In genomic region chr14:76377675-76378074, GRCh38 we compare ENCODE assay signal across 22 cellular contexts. TPM values are rescaled to one million over a fixed set of nuclear protein-coding genes. Genes with fewer than 3 reads are reported as not detected.
DNase-seq lines count a peak whose midpoint lies in the region; ATAC-seq and TF ChIP-seq lines count a peak whose summit lies in the region.
"Had no signal": no experiment of that assay in that cellular context is flagged by ENCODE, and none has a peak within 500 bp of the region (broad histone marks: within the 10 kb centered on the region; RNA-seq: fewer than 3 reads in every experiment).

No MANE protein-coding gene starts in this region.

- no peaks in the 10 kb centered on the region for H3K9me3 Mint-ChIP-seq in chondrocyte (ENCODE audit: low read depth)
- no peaks in the 10 kb centered on the region for H3K9me3 Mint-ChIP-seq in nephron progenitor cell
- H3K9me3 Mint-ChIP-seq: activated naive CD8-positive, alpha-beta T cell treated with anti-CD3 and anti-CD28 coated beads for 36 hours; CD4-positive, alpha-beta T cell had no signal

- ATAC-seq in right cardiac atrium, result no peak
- no peak for ATAC-seq in heart right ventricle
- no peak for ATAC-seq in GM18502 (IDR thresholded peaks at IDR 0.05; ENCODE audit: poor library complexity, unreplicated experiment)
- ATAC-seq in HG02588 (IDR thresholded peaks at IDR 0.05; ENCODE audit: unreplicated experiment), result no peak
- ATAC-seq: esophagus mucosa, Right ventricle myocardium inferior had no signal

- DNase-seq in right cardiac atrium, result no peak
- no peak for DNase-seq in heart right ventricle
- no peak for DNase-seq in chondrocyte (ENCODE audit: low spot score)
- no peak for DNase-seq in nephron progenitor cell
- DNase-seq in OCI-M1 (lab: John Stamatoyannopoulos, UW), result no peak
- DNase-seq in DMS114 treated with DMSO at 0.1 percent for 48 hours (lab: John Stamatoyannopoulos, UW; ENCODE audit: unreplicated experiment), result no peak
- DNase-seq: activated CD4-positive, alpha-beta T cell treated with anti-CD3 and anti-CD28 coated beads, Interleukin-2, amount 50 U/mL, for 4 hours; activated naive CD8-positive, alpha-beta T cell treated with anti-CD3 and anti-CD28 coated beads for 36 hours; activated T-cell treated with anti-CD3 and anti-CD28 coated beads, Interleukin-2, amount 50 U/mL, for 1 hour; CD4-positive, alpha-beta T cell; HCEC 1CT; naive B cell; NCI-H524 treated with DMSO at 0.1 percent for 48 hours; T-helper 1 cell had no signal

- H3K4me1 Mint-ChIP-seq in chondrocyte (ENCODE audit: low read depth) (peaks cover 13% of the 10 kb centered on the region), nephron progenitor cell (peaks cover 60% of the 10 kb centered on the region)

- intact Hi-C loops in right cardiac atrium (cut with DNase I) (no loop called here), heart right ventricle (cut with DNase I) (loop anchor here in 1 of 10 donors (1.0 to 10.0 kb wide), 2 partner anchors 13 to 663 kb away; no protein-coding TSS in a partner anchor)

- H3K9me3 ChIP-seq in right cardiac atrium (ENCODE audit: control insufficient read depth, low read length) (no peaks in the 10 kb centered on the region), heart right ventricle (no peaks in the 10 kb centered on the region)
- H3K9me3 ChIP-seq: tibial nerve had no signal

- peak overlapping the region; percentile 57 for H3K4me3 Mint-ChIP-seq in chondrocyte (ENCODE audit: unreplicated experiment)
- peak overlapping the region; percentile 78 for H3K4me3 Mint-ChIP-seq in nephron progenitor cell
- H3K4me3 Mint-ChIP-seq: activated naive CD8-positive, alpha-beta T cell treated with anti-CD3 and anti-CD28 coated beads for 36 hours; CD4-positive, alpha-beta T cell had no signal

- H3K36me3 Mint-ChIP-seq in chondrocyte (ENCODE audit: low read depth) (no peaks in the 10 kb centered on the region), nephron progenitor cell (ENCODE audit: low read depth) (no peaks in the 10 kb centered on the region)
- H3K36me3 Mint-ChIP-seq: activated naive CD8-positive, alpha-beta T cell treated with anti-CD3 and anti-CD28 coated beads for 36 hours; naive B cell had no signal

- H3K36me3 ChIP-seq in heart right ventricle, result no peaks in the 10 kb centered on the region
- H3K36me3 ChIP-seq: tibial nerve had no signal

- TF ChIP-seq CTCF in heart right ventricle (IDR thresholded peaks at IDR 0.05), result no peak
- TF ChIP-seq CTCF in chondrocyte (IDR thresholded peaks at IDR 0.05), result no peak
- no peak for TF ChIP-seq CTCF in nephron progenitor cell (IDR thresholded peaks at IDR 0.05)

- H3K4me3 ChIP-seq in right cardiac atrium (ENCODE audit: low read length) (peak overlapping the region; percentile 2), heart right ventricle (peak overlapping the region in 1 of 10 donors; percentile 42)

- WGBS in right cardiac atrium, result 28% methylated on average over 6 of the region's 6 CpGs
- WGBS in heart right ventricle, 2 donors, result 32 to 39% methylated on average over 6 of the region's 6 CpGs

- no peaks in the 10 kb centered on the region for H3K27me3 ChIP-seq in right cardiac atrium (ENCODE audit: control insufficient read depth, insufficient read depth)
- peaks cover 4 to 94% (median 65%) of the 10 kb centered on the region in 7 donors for H3K27me3 ChIP-seq in heart right ventricle

- H3K4me1 ChIP-seq in right cardiac atrium (ENCODE audit: control insufficient read depth, insufficient read depth, low read length) (peaks cover 2% of the 10 kb centered on the region), heart right ventricle (peaks cover 3 to 23% (median 13%) of the 10 kb centered on the region in 9 donors)

- H3K27me3 Mint-ChIP-seq in chondrocyte (ENCODE audit: low read depth) (peaks cover 79% of the 10 kb centered on the region), nephron progenitor cell (ENCODE audit: low read depth, poor library complexity) (peaks cover 100% of the 10 kb centered on the region)

- H3K27ac ChIP-seq in right cardiac atrium (ENCODE audit: low read length) (no peak overlapping the region), heart right ventricle (no peak overlapping the region)
- H3K27ac ChIP-seq: tibial nerve had no signal

- H3K27ac Mint-ChIP-seq in chondrocyte (ENCODE audit: unreplicated experiment), result no peak overlapping the region
- H3K27ac Mint-ChIP-seq in nephron progenitor cell, result no peak overlapping the region
- H3K27ac Mint-ChIP-seq: activated naive CD8-positive, alpha-beta T cell treated with anti-CD3 and anti-CD28 coated beads for 36 hours; CD4-positive, alpha-beta T cell had no signal

RNA-seq across cellular contexts. Expression of gene ESRRB, which starts 1.7 kb away (rescaled TPM):
- 10 to 100 TPM in 2 of 4 donors, 1 to 10 TPM in 2; 8.6 to 10.3 (median 9.4) TPM for total RNA-seq in right cardiac atrium
- 7.2 TPM for polyA plus RNA-seq in right cardiac atrium
- 10 to 100 TPM in 2 of 10 donors, 1 to 10 TPM in 8; 2.5 to 13.4 (median 7.4) TPM for total RNA-seq in heart right ventricle
- polyA plus RNA-seq in heart right ventricle, result 1 to 10 TPM; 2.5 to 5.9 TPM
- total RNA-seq in chondrocyte, result 0.13 to 0.24 TPM (median 0.15 TPM) in 3 replicates
- total RNA-seq: activated naive CD8-positive, alpha-beta T cell treated with anti-CD3 and anti-CD28 coated beads for 36 hours; bronchial epithelial cell; LHCN-M2; lung microvascular endothelial cell had no signal
